ENCODE assay signal across 1 cellular context in the genomic region with DNA sequence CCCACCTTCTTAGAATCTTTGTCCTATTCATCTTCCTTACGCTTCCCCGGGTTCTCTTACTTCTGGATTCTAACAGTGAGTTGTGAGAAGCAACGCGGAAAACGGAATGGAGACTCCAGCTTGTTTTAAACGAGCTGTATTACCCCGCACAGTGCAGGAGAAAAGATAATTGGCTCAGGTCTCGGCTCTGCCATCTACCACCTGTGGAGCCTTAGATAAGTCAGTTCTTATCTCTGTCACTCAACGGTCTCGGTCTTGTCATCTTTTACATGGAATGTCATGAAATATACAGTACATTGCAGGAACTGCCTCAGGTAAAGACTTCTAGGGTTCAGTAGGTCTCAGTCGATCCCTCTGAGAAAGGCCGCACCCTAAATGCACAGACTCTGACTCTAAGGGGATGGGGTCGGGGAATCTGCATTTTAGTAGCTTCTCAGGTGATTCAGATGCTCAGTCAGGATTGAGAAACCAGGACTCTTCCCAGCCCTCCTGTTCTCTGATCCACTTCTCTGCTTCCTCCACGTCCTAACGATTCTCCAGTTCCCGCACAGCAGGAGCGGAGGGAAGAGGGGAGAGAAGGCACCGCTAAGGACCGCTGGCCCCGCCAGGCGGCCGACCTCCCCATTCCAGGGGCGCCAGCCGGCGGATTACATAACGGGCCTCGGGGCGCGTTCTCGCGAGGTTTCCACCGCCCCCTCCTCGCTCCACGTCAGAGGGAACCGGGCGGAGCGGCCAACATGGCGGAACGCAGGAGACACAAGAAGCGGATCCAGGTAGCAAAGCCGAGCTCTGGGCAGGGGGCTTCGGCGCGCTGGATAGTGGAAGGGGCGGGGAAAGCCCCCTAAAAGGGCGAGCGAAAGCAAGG.
TF ChIP-seq lines count a peak whose summit lies in the region.

A gene with protein sequence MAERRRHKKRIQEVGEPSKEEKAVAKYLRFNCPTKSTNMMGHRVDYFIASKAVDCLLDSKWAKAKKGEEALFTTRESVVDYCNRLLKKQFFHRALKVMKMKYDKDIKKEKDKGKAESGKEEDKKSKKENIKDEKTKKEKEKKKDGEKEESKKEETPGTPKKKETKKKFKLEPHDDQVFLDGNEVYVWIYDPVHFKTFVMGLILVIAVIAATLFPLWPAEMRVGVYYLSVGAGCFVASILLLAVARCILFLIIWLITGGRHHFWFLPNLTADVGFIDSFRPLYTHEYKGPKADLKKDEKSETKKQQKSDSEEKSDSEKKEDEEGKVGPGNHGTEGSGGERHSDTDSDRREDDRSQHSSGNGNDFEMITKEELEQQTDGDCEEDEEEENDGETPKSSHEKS (plus strand): TSS at position 722 of the 865 bp plus-strand sequence. CDS start 16 bp downstream, at position 738.

TF ChIP-seq in K562, 482 proteins besides CTCF, POLR2A, EP300 and RAD21 (continued from another document and continues in another):
- TF ChIP-seq, protein P1, sequence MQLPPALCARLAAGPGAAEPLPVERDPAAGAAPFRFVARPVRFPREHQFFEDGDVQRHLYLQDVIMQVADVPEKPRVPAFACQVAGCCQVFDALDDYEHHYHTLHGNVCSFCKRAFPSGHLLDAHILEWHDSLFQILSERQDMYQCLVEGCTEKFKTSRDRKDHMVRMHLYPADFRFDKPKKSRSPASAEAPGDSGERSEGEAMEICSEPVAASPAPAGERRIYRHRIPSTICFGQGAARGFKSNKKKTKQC (CRISPR knock-in tag; IDR thresholded peaks at IDR 0.05), result no peak
- TF ChIP-seq DNMT1 (IDR thresholded peaks at IDR 0.05) (no peak), ESRRA (IDR thresholded peaks at IDR 0.05; ENCODE audit: borderline replicate concordance, low read depth) (no peak), ZNF174 (CRISPR knock-in tag; IDR thresholded peaks at IDR 0.05) (no peak), MAFG (tag; conservative IDR thresholded peaks at IDR 0.05) (no peak), RHOXF2B (CRISPR knock-in tag; conservative IDR thresholded peaks at IDR 0.05) (no peak), ILF3 (IDR thresholded peaks at IDR 0.05; ENCODE audit: borderline replicate concordance) (no peak), BRF1 (IDR thresholded peaks at IDR 0.05; ENCODE audit: borderline replicate concordance, extremely low read depth, insufficient read length) (no peak), PRPF4 (IDR thresholded peaks at IDR 0.05; ENCODE audit: insufficient read depth, low read depth, low read length, poor library complexity, severe bottlenecking) (no peak), NELFE (IDR thresholded peaks at IDR 0.05; ENCODE audit: insufficient read depth, insufficient read length) (no peak), NR3C1 (CRISPR knock-in tag; IDR thresholded peaks at IDR 0.05) (no peak; the same call in 1 of the 2 replicates), HDAC8 (tag; IDR thresholded peaks at IDR 0.05) (no peak), MCM5 (IDR thresholded peaks at IDR 0.05; ENCODE audit: low read depth) (no peak), TFAM (CRISPR knock-in tag; conservative IDR thresholded peaks at IDR 0.05) (no peak), JUNB (CRISPR knock-in tag; conservative IDR thresholded peaks at IDR 0.05) (0 out of 2 replicates have a peak, but pooled peaks have one; percentile 26), RNF2 (IDR thresholded peaks at IDR 0.05) (0 out of 2 replicates have a peak, but pooled peaks have one; percentile 19), ETV1 (tag; conservative IDR thresholded peaks at IDR 0.05; ENCODE audit: low read depth) (0 out of 2 replicates have a peak, but pooled peaks have one; percentile 18), NCOA6 (IDR thresholded peaks at IDR 0.05) (no peak), ZNF695 (CRISPR knock-in tag; IDR thresholded peaks at IDR 0.05) (no peak), ZNF780A (CRISPR knock-in tag; IDR thresholded peaks at IDR 0.05) (no peak), ZNF766 (CRISPR knock-in tag; conservative IDR thresholded peaks at IDR 0.05) (no peak), FOXA3 (CRISPR knock-in tag; conservative IDR thresholded peaks at IDR 0.05 in 1 of 2, IDR thresholded peaks at IDR 0.05 in 1 of 2) (0 out of 4 replicates have a peak, but pooled peaks of 1 of the 2 experiments have one; percentile 19)
- TF ChIP-seq, protein P2, sequence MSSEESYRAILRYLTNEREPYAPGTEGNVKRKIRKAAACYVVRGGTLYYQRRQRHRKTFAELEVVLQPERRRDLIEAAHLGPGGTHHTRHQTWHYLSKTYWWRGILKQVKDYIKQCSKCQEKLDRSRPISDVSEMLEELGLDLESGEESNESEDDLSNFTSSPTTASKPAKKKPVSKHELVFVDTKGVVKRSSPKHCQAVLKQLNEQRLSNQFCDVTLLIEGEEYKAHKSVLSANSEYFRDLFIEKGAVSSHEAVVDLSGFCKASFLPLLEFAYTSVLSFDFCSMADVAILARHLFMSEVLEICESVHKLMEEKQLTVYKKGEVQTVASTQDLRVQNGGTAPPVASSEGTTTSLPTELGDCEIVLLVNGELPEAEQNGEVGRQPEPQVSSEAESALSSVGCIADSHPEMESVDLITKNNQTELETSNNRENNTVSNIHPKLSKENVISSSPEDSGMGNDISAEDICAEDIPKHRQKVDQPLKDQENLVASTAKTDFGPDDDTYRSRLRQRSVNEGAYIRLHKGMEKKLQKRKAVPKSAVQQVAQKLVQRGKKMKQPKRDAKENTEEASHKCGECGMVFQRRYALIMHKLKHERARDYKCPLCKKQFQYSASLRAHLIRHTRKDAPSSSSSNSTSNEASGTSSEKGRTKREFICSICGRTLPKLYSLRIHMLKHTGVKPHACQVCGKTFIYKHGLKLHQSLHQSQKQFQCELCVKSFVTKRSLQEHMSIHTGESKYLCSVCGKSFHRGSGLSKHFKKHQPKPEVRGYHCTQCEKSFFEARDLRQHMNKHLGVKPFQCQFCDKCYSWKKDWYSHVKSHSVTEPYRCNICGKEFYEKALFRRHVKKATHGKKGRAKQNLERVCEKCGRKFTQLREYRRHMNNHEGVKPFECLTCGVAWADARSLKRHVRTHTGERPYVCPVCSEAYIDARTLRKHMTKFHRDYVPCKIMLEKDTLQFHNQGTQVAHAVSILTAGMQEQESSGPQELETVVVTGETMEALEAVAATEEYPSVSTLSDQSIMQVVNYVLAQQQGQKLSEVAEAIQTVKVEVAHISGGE (CRISPR knock-in tag; IDR thresholded peaks at IDR 0.05), result peak in 1 of 3 experiments; percentile 15; a peak in 1 of 6 replicates
- TF ChIP-seq, protein P3, sequence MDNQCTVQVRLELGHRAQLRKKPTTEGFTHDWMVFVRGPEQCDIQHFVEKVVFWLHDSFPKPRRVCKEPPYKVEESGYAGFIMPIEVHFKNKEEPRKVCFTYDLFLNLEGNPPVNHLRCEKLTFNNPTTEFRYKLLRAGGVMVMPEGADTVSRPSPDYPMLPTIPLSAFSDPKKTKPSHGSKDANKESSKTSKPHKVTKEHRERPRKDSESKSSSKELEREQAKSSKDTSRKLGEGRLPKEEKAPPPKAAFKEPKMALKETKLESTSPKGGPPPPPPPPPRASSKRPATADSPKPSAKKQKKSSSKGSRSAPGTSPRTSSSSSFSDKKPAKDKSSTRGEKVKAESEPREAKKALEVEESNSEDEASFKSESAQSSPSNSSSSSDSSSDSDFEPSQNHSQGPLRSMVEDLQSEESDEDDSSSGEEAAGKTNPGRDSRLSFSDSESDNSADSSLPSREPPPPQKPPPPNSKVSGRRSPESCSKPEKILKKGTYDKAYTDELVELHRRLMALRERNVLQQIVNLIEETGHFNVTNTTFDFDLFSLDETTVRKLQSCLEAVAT (IDR thresholded peaks at IDR 0.05), result no peak; a peak in 1 of 4 replicates
- TF ChIP-seq, protein P4, sequence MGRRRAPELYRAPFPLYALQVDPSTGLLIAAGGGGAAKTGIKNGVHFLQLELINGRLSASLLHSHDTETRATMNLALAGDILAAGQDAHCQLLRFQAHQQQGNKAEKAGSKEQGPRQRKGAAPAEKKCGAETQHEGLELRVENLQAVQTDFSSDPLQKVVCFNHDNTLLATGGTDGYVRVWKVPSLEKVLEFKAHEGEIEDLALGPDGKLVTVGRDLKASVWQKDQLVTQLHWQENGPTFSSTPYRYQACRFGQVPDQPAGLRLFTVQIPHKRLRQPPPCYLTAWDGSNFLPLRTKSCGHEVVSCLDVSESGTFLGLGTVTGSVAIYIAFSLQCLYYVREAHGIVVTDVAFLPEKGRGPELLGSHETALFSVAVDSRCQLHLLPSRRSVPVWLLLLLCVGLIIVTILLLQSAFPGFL (CRISPR knock-in tag; IDR thresholded peaks at IDR 0.05), result no peak
- TF ChIP-seq, protein P5, sequence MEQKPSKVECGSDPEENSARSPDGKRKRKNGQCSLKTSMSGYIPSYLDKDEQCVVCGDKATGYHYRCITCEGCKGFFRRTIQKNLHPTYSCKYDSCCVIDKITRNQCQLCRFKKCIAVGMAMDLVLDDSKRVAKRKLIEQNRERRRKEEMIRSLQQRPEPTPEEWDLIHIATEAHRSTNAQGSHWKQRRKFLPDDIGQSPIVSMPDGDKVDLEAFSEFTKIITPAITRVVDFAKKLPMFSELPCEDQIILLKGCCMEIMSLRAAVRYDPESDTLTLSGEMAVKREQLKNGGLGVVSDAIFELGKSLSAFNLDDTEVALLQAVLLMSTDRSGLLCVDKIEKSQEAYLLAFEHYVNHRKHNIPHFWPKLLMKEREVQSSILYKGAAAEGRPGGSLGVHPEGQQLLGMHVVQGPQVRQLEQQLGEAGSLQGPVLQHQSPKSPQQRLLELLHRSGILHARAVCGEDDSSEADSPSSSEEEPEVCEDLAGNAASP (IDR thresholded peaks at IDR 0.05), result no peak
- TF ChIP-seq, protein P6, sequence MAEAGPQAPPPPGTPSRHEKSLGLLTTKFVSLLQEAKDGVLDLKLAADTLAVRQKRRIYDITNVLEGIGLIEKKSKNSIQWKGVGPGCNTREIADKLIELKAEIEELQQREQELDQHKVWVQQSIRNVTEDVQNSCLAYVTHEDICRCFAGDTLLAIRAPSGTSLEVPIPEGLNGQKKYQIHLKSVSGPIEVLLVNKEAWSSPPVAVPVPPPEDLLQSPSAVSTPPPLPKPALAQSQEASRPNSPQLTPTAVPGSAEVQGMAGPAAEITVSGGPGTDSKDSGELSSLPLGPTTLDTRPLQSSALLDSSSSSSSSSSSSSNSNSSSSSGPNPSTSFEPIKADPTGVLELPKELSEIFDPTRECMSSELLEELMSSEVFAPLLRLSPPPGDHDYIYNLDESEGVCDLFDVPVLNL (CRISPR knock-in tag; IDR thresholded peaks at IDR 0.05; ENCODE audit: low read depth), result no peak
- TF ChIP-seq, protein P7, sequence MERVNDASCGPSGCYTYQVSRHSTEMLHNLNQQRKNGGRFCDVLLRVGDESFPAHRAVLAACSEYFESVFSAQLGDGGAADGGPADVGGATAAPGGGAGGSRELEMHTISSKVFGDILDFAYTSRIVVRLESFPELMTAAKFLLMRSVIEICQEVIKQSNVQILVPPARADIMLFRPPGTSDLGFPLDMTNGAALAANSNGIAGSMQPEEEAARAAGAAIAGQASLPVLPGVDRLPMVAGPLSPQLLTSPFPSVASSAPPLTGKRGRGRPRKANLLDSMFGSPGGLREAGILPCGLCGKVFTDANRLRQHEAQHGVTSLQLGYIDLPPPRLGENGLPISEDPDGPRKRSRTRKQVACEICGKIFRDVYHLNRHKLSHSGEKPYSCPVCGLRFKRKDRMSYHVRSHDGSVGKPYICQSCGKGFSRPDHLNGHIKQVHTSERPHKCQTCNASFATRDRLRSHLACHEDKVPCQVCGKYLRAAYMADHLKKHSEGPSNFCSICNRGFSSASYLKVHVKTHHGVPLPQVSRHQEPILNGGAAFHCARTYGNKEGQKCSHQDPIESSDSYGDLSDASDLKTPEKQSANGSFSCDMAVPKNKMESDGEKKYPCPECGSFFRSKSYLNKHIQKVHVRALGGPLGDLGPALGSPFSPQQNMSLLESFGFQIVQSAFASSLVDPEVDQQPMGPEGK (CRISPR knock-in tag; IDR thresholded peaks at IDR 0.05; ENCODE audit: borderline replicate concordance), result no peak
- TF ChIP-seq, protein P8, sequence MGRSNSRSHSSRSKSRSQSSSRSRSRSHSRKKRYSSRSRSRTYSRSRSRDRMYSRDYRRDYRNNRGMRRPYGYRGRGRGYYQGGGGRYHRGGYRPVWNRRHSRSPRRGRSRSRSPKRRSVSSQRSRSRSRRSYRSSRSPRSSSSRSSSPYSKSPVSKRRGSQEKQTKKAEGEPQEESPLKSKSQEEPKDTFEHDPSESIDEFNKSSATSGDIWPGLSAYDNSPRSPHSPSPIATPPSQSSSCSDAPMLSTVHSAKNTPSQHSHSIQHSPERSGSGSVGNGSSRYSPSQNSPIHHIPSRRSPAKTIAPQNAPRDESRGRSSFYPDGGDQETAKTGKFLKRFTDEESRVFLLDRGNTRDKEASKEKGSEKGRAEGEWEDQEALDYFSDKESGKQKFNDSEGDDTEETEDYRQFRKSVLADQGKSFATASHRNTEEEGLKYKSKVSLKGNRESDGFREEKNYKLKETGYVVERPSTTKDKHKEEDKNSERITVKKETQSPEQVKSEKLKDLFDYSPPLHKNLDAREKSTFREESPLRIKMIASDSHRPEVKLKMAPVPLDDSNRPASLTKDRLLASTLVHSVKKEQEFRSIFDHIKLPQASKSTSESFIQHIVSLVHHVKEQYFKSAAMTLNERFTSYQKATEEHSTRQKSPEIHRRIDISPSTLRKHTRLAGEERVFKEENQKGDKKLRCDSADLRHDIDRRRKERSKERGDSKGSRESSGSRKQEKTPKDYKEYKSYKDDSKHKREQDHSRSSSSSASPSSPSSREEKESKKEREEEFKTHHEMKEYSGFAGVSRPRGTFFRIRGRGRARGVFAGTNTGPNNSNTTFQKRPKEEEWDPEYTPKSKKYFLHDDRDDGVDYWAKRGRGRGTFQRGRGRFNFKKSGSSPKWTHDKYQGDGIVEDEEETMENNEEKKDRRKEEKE (IDR thresholded peaks at IDR 0.05; ENCODE audit: borderline replicate concordance in 1 of 2, control insufficient read depth in 1 of 2, low read depth in 2 of 2, low read length in 1 of 2), result no peak
- TF ChIP-seq, protein P9, sequence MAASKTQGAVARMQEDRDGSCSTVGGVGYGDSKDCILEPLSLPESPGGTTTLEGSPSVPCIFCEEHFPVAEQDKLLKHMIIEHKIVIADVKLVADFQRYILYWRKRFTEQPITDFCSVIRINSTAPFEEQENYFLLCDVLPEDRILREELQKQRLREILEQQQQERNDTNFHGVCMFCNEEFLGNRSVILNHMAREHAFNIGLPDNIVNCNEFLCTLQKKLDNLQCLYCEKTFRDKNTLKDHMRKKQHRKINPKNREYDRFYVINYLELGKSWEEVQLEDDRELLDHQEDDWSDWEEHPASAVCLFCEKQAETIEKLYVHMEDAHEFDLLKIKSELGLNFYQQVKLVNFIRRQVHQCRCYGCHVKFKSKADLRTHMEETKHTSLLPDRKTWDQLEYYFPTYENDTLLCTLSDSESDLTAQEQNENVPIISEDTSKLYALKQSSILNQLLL (CRISPR knock-in tag; IDR thresholded peaks at IDR 0.05; ENCODE audit: borderline replicate concordance), result no peak
- TF ChIP-seq, protein P10, sequence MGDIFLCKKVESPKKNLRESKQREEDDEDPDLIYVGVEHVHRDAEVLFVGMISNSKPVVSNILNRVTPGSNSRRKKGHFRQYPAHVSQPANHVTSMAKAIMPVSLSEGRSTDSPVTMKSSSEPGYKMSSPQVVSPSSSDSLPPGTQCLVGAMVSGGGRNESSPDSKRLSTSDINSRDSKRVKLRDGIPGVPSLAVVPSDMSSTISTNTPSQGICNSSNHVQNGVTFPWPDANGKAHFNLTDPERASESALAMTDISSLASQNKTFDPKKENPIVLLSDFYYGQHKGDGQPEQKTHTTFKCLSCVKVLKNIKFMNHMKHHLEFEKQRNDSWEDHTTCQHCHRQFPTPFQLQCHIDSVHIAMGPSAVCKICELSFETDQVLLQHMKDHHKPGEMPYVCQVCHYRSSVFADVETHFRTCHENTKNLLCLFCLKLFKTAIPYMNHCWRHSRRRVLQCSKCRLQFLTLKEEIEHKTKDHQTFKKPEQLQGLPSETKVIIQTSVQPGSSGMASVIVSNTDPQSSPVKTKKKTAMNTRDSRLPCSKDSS (IDR thresholded peaks at IDR 0.05; ENCODE audit: low read depth, partially characterized antibody), result no peak
